Comparison of ENCODE assay signal across 8 cellular contexts in the genomic region with DNA sequence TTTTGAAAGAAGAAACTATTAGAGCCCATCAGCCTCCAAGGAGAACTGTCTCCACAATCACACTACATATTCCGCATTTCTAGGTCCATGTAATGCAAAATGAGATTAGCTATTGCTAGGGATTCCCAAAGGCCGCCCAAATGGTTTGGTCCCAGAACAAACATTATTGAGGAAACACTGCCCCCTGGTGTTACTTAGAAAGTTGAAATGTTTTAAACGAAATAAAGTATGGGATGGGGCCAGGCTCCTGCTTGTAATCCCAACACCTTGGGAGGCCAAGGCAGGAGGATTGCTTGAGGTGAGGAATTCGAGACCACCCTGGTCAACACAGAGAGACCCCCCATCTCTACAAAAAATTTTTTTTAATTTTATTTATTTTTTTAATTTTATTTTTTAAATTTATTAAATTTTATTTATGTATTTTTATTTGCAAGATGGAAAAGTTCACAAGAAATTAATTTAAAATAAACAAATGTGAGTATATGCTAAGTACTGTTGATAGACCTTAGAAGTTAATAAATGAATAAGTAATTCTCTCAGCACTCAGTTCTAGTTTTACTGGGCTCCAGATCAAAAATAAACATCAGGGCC. TPM values are rescaled to one million over a fixed set of nuclear protein-coding genes. Genes with fewer than 3 reads are reported as not detected.
DNase-seq lines count a peak whose midpoint lies in the region; ATAC-seq and TF ChIP-seq lines count a peak whose summit lies in the region.

No MANE protein-coding gene starts in this region.

- peak; percentile 46 for TF ChIP-seq CTCF in retinal pigment epithelial cell (conservative IDR thresholded peaks at IDR 0.05; ENCODE audit: low read depth, low read length)

- ATAC-seq in activated naive CD8-positive, alpha-beta T cell treated with anti-CD3 and anti-CD28 coated beads, Interleukin-2, amount 50 U/mL, for 24 hours = no peak
- ATAC-seq in left ventricle myocardium superior = peak; percentile 46

- no peak overlapping the region for H3K4me3 Mint-ChIP-seq in activated naive CD8-positive, alpha-beta T cell treated with anti-CD3 and anti-CD28 coated beads, Interleukin-2, amount 50 U/mL, for 24 hours

- DNase-seq in DMS153 treated with DMSO at 0.1 percent for 48 hours (lab: John Stamatoyannopoulos, UW; ENCODE audit: unreplicated experiment) = peak; percentile 75
- peak; percentile 31 for DNase-seq in HK-2 (ENCODE audit: unreplicated experiment)
- peak; percentile 73 for DNase-seq in NCI-H774 (lab: John Stamatoyannopoulos, UW)
- DNase-seq in activated naive CD8-positive, alpha-beta T cell treated with anti-CD3 and anti-CD28 coated beads, Interleukin-2, amount 50 U/mL, for 24 hours = peak; percentile 19
- DNase-seq in left ventricle myocardium superior = no peak
- DNase-seq in retinal pigment epithelial cell (ENCODE audit: low read depth) = no peak
- DNase-seq in OCI-M2 (lab: John Stamatoyannopoulos, UW; ENCODE audit: unreplicated experiment) = no peak
- no peak for DNase-seq in GOT3 (lab: John Stamatoyannopoulos, UW)

- H3K4me1 Mint-ChIP-seq in activated naive CD8-positive, alpha-beta T cell treated with anti-CD3 and anti-CD28 coated beads, Interleukin-2, amount 50 U/mL, for 24 hours = peaks cover 9% of the 10 kb centered on the region

- H3K27ac Mint-ChIP-seq in activated naive CD8-positive, alpha-beta T cell treated with anti-CD3 and anti-CD28 coated beads, Interleukin-2, amount 50 U/mL, for 24 hours = no peak overlapping the region

- intact Hi-C loops in left ventricle myocardium superior (cut with micrococcal nuclease) = no loop called here

- H3K36me3 Mint-ChIP-seq in activated naive CD8-positive, alpha-beta T cell treated with anti-CD3 and anti-CD28 coated beads, Interleukin-2, amount 50 U/mL, for 24 hours (ENCODE audit: low read depth) = peaks cover 19% of the 10 kb centered on the region

- H3K4me3 ChIP-seq in retinal pigment epithelial cell (ENCODE audit: low read length) = no peak overlapping the region

- H3K9me3 Mint-ChIP-seq in activated naive CD8-positive, alpha-beta T cell treated with anti-CD3 and anti-CD28 coated beads, Interleukin-2, amount 50 U/mL, for 24 hours = no peaks in the 10 kb centered on the region

- H3K27me3 Mint-ChIP-seq in activated naive CD8-positive, alpha-beta T cell treated with anti-CD3 and anti-CD28 coated beads, Interleukin-2, amount 50 U/mL, for 24 hours = no peaks in the 10 kb centered on the region

RNA-seq across cellular contexts. Expression of a gene that starts 5.5 kb away (rescaled TPM):
- total RNA-seq in left ventricle myocardium superior = 7.0 TPM

RNA-seq across cellular contexts. Expression of a gene that starts 14.7 kb away (rescaled TPM):
- 0.37 TPM for total RNA-seq in left ventricle myocardium superior

RNA-seq across cellular contexts. Expression of a gene that starts 21.6 kb away (rescaled TPM):
- total RNA-seq in left ventricle myocardium superior = 65.0 TPM

RNA-seq across cellular contexts. Expression of a gene that starts 22.9 kb away (rescaled TPM):
- 41.1 TPM for total RNA-seq in left ventricle myocardium superior

RNA-seq across cellular contexts. Expression of a gene that starts 51.4 kb away (rescaled TPM):
- 20.3 TPM for total RNA-seq in left ventricle myocardium superior

Comparison
In these comparisons a context has a peak if more than half of its experiments do, and no peak if none do; other contexts are left out.
1. DNase-seq: peak in DMS153 treated with DMSO at 0.1 percent for 48 hours (single experiment), HK-2 (single experiment), NCI-H774 (single experiment) and activated naive CD8-positive, alpha-beta T cell treated with anti-CD3 and anti-CD28 coated beads, Interleukin-2, amount 50 U/mL, for 24 hours (single experiment); none in left ventricle myocardium superior (single experiment), retinal pigment epithelial cell (single experiment), OCI-M2 (single experiment) and GOT3 (single experiment).